ENCODE assay signal across 9 cellular contexts in genomic region chr19:16830679-16831078, GRCh38. TPM values are rescaled to one million over a fixed set of nuclear protein-coding genes. Genes with fewer than 3 reads are reported as not detected.
DNase-seq lines count a peak whose midpoint lies in the region; ATAC-seq and TF ChIP-seq lines count a peak whose summit lies in the region.
"Had no signal": no experiment of that assay in that cellular context is flagged by ENCODE, and none has a peak within 500 bp of the region (broad histone marks: within the 10 kb centered on the region; RNA-seq: fewer than 3 reads in every experiment).

No MANE protein-coding gene starts in this region.

- no peak for ATAC-seq in DND-41 (ENCODE audit: insufficient read depth, low read depth)

- TF ChIP-seq EP300 in transverse colon (IDR thresholded peaks at IDR 0.05; ENCODE audit: low read depth): no peak

- peaks cover 19% of the 10 kb centered on the region for H3K4me1 ChIP-seq in DND-41 (ENCODE audit: insufficient read depth, low read length)
- peaks cover 20% of the 10 kb centered on the region for H3K4me1 ChIP-seq in OCI-LY7 (ENCODE audit: insufficient read depth, low read length, poor library complexity, severe bottlenecking)
- peaks cover 10 to 12% of the 10 kb centered on the region in 2 donors for H3K4me1 ChIP-seq in duodenal mucosa (ENCODE audit: control insufficient read depth in 1 of 2, insufficient read depth in 2 of 2, low read length in 2 of 2)
- peaks cover 8 to 19% (median 11%) of the 10 kb centered on the region in 4 donors for H3K4me1 ChIP-seq in transverse colon

- H3K79me2 ChIP-seq in DND-41 (ENCODE audit: insufficient read depth, low read length) (peaks cover 22% of the 10 kb centered on the region), OCI-LY7 (ENCODE audit: insufficient read depth, low read depth, low read length) (peaks cover 9% of the 10 kb centered on the region; the same call in 1 of the 2 replicates)

- H3K9me3 Mint-ChIP-seq in neural crest cell: no peaks in the 10 kb centered on the region

- no peak for TF ChIP-seq POLR2A in transverse colon (IDR thresholded peaks at IDR 0.05)

- peak overlapping the region; percentile 78; the same call in 1 of the 2 replicates for H3K27ac ChIP-seq in DND-41 (ENCODE audit: low read length)
- no peak overlapping the region for H3K27ac ChIP-seq in OCI-LY7 (ENCODE audit: low read depth, low read length, poor library complexity, severe bottlenecking)
- H3K27ac ChIP-seq in duodenal mucosa (ENCODE audit: low read depth, low read length): no peak overlapping the region
- H3K27ac ChIP-seq in transverse colon: peak overlapping the region in 1 of 4 donors; percentile 82

- H3K4me3 ChIP-seq in DND-41 (ENCODE audit: low read depth in 1 of 2, low read length in 2 of 2) (peak overlapping the region in 1 of 2 experiments; percentile 90; a peak in 2 of 4 replicates), OCI-LY7 (ENCODE audit: low read depth, low read length, poor library complexity, severe bottlenecking) (peak overlapping the region; percentile 89), duodenal mucosa (ENCODE audit: low read depth in 1 of 2, low read length in 2 of 2) (peak overlapping the region; percentile 67 to 80), transverse colon (no peak overlapping the region)

- DNase-seq in DND-41 (no peak), OCI-LY7 (ENCODE audit: low spot score) (no peak), neural crest cell (ENCODE audit: low read depth, low spot score) (no peak), hippocampal formation (lab: John Stamatoyannopoulos, UW) (no peak), NCI-H1105 (lab: John Stamatoyannopoulos, UW) (no peak), transverse colon (no peak), amygdala (lab: John Stamatoyannopoulos, UW) (no peak)
- DNase-seq: NCI-H1436 treated with DMSO at 0.1 percent for 48 hours had no signal

- no peak overlapping the region for H3K27ac Mint-ChIP-seq in neural crest cell (ENCODE audit: unreplicated experiment)

- peaks cover 17% of the 10 kb centered on the region for H3K4me1 Mint-ChIP-seq in neural crest cell

- in situ Hi-C loops in transverse colon (cut with MboI; ENCODE audit: low pct_ligation_motif_present in 1 of 4, low pct_unique_long_range_greater_than_20kb in 1 of 4, low sequenced_read_pairs in 3 of 4): no loop called here

- intact Hi-C loops in OCI-LY7 (cut with micrococcal nuclease; ENCODE audit: unreplicated experiment) (no loop called here), transverse colon (cut with DNase I; ENCODE audit: low total_unique reads) (no loop called here)

- 68% methylated on average over 3 of the region's 3 CpGs; no CpG with 5 or more reads in 1 of the 2 donors for WGBS in transverse colon (ENCODE audit: low coverage in 1 of 2), 2 donors

- H3K9me2 ChIP-seq in OCI-LY7 (ENCODE audit: insufficient read depth, low read length): no peaks in the 10 kb centered on the region

- CTCF ChIA-PET in OCI-LY7 (lab: Charles Lee; ENCODE audit: unreplicated experiment): interaction anchor here (0.6 kb wide), 1 partner anchor 11 kb away, joined by 4 read pairs; no protein-coding TSS in a partner anchor

- H3K4me2 ChIP-seq in DND-41 (ENCODE audit: insufficient read depth, low read length) (peak overlapping the region; percentile 97), OCI-LY7 (ENCODE audit: low read length) (peak overlapping the region; percentile 93)

- H3K9me3 ChIP-seq in DND-41 (ENCODE audit: insufficient read depth, low read length, severe bottlenecking) (no peaks in the 10 kb centered on the region), OCI-LY7 (ENCODE audit: low read length) (no peaks in the 10 kb centered on the region), duodenal mucosa (ENCODE audit: control insufficient read depth in 1 of 2, low read length in 2 of 2) (no peaks in the 10 kb centered on the region), transverse colon (no peaks in the 10 kb centered on the region)

- no TSS peak for BruUV-seq in OCI-LY7 (replicated peaks; lab: Mats Ljungman, UMichigan)

- H3K36me3 ChIP-seq in DND-41 (ENCODE audit: insufficient read depth, low read length): peaks cover 38% of the 10 kb centered on the region
- peaks cover 35% of the 10 kb centered on the region for H3K36me3 ChIP-seq in OCI-LY7 (ENCODE audit: insufficient read depth, low read length)
- H3K36me3 ChIP-seq in duodenal mucosa (ENCODE audit: control insufficient read depth in 1 of 2, insufficient read depth in 2 of 2, low read length in 2 of 2): peaks cover 11 to 23% of the 10 kb centered on the region in 2 donors
- peaks cover 0 to 15% (median 5%) of the 10 kb centered on the region in 4 donors for H3K36me3 ChIP-seq in transverse colon

- H2AFZ ChIP-seq in DND-41 (ENCODE audit: low read depth, low read length): no peak overlapping the region
- no peak overlapping the region for H2AFZ ChIP-seq in OCI-LY7 (ENCODE audit: low read length)

- H4K20me1 ChIP-seq in DND-41 (ENCODE audit: insufficient read depth, low read length) (no peaks in the 10 kb centered on the region; the same call in 1 of the 2 replicates), OCI-LY7 (ENCODE audit: insufficient read depth, low read length) (no peaks in the 10 kb centered on the region)

- peaks cover 20% of the 10 kb centered on the region for H3K27me3 Mint-ChIP-seq in neural crest cell (ENCODE audit: low read depth)

- peaks cover 6% of the 10 kb centered on the region for H3K36me3 Mint-ChIP-seq in neural crest cell (ENCODE audit: low read depth)

- peak overlapping the region; percentile 79 for H3K9ac ChIP-seq in DND-41 (ENCODE audit: low read depth, low read length)
- H3K9ac ChIP-seq in duodenal mucosa (ENCODE audit: low read depth in 1 of 2, low read length in 2 of 2): no peak overlapping the region

- H3K27me3 ChIP-seq in DND-41 (ENCODE audit: insufficient read depth, low read length, poor library complexity): no peaks in the 10 kb centered on the region
- no peaks in the 10 kb centered on the region for H3K27me3 ChIP-seq in duodenal mucosa (ENCODE audit: control insufficient read depth in 1 of 2, insufficient read depth in 2 of 2, low read length in 2 of 2)
- no peaks in the 10 kb centered on the region for H3K27me3 ChIP-seq in transverse colon

- TF ChIP-seq CTCF in DND-41 (IDR thresholded peaks at IDR 0.05; ENCODE audit: borderline replicate concordance, extremely low read depth, low read length, poor library complexity, severe bottlenecking) (no peak), OCI-LY7 (conservative IDR thresholded peaks at IDR 0.05; ENCODE audit: low read length) (no peak), neural crest cell (conservative IDR thresholded peaks at IDR 0.05) (no peak), transverse colon (IDR thresholded peaks at IDR 0.05) (no peak)

- POLR2A ChIA-PET in OCI-LY7 (lab: Charles Lee): interaction anchor here (0.7 kb wide), 1 partner anchor 459 kb away, joined by 3 read pairs; no protein-coding TSS in a partner anchor

- peak overlapping the region; percentile 89 for H3K4me3 Mint-ChIP-seq in neural crest cell

RNA-seq across cellular contexts. Expression of gene SIN3B, which starts 1.5 kb away (rescaled TPM):
- total RNA-seq in OCI-LY7 (2014; rRNA removed; shearing (Covaris generic)): 19.4 and 21.4 TPM in 2 replicates
- 44.7 and 45.4 TPM in 2 replicates for total RNA-seq in OCI-LY7 (2022)
- 59.9 and 64.4 TPM in 2 replicates for total RNA-seq in neural crest cell
- 100 to 1,000 TPM in 1 of 4 donors, 10 to 100 TPM in 3; 38.1 to 294 (median 66.5) TPM for total RNA-seq in transverse colon

RNA-seq across cellular contexts. Expression of gene F2RL3, which starts 58.1 kb away (rescaled TPM):
- not detected in 2 replicates for total RNA-seq in OCI-LY7 (2014; rRNA removed; shearing (Covaris generic))
- 0.10 TPM in 1 of 2 replicates, not detected in the other for total RNA-seq in OCI-LY7 (2022)
- not detected in 2 replicates for total RNA-seq in neural crest cell
- 10 to 100 TPM in 2 of 4 donors, 1 to 10 TPM in 2; 2.2 to 22.7 (median 9.1) TPM for total RNA-seq in transverse colon

Comparison
In these comparisons a context has a peak if more than half of its experiments do, and no peak if none do; other contexts are left out.
1. H3K4me3 ChIP-seq: peak in OCI-LY7 (single experiment) and duodenal mucosa (2 of 2); none in transverse colon (0 of 4).